In the genomic region with DNA sequence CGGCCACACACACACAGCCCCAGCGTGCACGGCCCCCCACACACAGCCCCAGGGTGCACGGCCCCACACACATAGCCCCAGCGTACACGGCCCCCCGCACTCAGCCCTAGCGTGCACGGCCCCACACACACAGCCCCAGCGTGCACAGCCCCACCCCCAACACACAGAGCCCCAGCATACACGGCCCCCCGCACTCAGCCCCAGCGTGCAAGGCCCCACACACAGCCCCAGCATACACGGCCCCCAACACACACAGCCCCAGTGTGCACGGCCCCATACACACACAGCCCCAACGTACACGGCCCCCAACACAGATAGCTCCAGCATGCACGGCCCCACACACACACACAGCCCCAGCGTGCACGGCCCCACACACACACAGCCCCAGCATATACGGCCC, we compare ENCODE assay signal across 1 cellular context.
TF ChIP-seq lines count a peak whose summit lies in the region.

No MANE protein-coding gene starts in this region.

TF ChIP-seq in HepG2, 621 proteins besides CTCF, POLR2A, EP300 and RAD21:
- TF ChIP-seq MLLT10 (CRISPR knock-in tag; IDR thresholded peaks at IDR 0.05) (no peak), GTF2F1 (IDR thresholded peaks at IDR 0.05; ENCODE audit: low read length) (no peak), FOXP4 (CRISPR knock-in tag; IDR thresholded peaks at IDR 0.05) (no peak), MAFK (conservative IDR thresholded peaks at IDR 0.05 in 1 of 2, IDR thresholded peaks at IDR 0.05 in 1 of 2; ENCODE audit: low read length in 2 of 2) (no peak), MAX (IDR thresholded peaks at IDR 0.05) (no peak), ARID2 (CRISPR knock-in tag; IDR thresholded peaks at IDR 0.05; ENCODE audit: borderline replicate concordance) (no peak), SMARCE1 (IDR thresholded peaks at IDR 0.05; ENCODE audit: borderline replicate concordance) (no peak), TRIM24 (CRISPR knock-in tag; IDR thresholded peaks at IDR 0.05) (no peak), MTF1 (CRISPR knock-in tag; IDR thresholded peaks at IDR 0.05) (no peak), ZNF749 (CRISPR knock-in tag; IDR thresholded peaks at IDR 0.05; ENCODE audit: borderline replicate concordance) (no peak)
